17 cellular contexts compared by ENCODE assay signal in the genomic region with DNA sequence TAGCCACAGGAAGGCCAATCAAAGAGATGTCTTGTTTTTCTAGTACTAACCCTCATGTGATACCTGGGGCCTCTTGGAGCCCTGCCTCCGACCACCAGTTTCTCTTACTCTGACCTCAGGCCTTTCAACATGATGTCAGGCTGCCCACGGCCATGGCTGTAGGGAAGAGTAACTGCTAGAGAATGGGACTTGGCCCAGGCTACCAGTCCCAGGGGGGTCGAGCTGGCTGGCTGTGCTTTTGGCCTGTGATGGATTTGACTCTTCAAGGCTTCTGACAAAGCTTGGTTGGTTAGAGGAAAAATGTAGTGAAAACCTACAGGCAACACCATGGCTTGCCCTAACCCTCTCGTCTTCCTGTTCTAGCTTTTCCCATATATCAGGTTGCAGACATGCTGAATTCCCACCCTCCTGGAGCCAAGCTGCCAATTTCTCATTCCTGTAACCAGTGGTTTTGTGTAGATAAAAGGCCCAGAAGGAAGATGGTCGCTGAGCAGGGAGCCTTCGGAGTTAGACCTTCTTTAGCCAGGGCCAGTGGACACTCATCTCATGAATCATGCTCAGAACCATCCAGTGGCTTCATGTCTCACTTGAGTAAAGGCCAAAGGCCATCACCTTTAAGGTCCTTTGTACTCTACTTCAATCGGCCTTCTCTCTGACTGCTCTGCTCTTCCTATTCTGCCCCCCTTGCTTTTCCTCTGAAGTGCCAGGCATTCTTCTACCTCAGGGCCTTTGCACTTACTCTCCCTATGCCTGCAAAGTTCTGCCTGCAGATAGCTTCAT. TPM values are rescaled to one million over a fixed set of nuclear protein-coding genes. Genes with fewer than 3 reads are reported as not detected.
DNase-seq lines count a peak whose midpoint lies in the region; ATAC-seq, FAIRE-seq and TF ChIP-seq lines count a peak whose summit lies in the region.
"Had no signal": no experiment of that assay in that cellular context is flagged by ENCODE, and none has a peak within 500 bp of the region (broad histone marks: within the 10 kb centered on the region; RNA-seq: fewer than 3 reads in every experiment).

No MANE protein-coding gene starts in this region.

- H3K27me3 Mint-ChIP-seq in astrocyte (ENCODE audit: low read depth, unreplicated experiment) (no peaks in the 10 kb centered on the region), immature natural killer cell (ENCODE audit: low read depth in 3 of 3) (peaks cover 0 to 2% (median 0%) of the 10 kb centered on the region in 3 donors)

- H2AFZ ChIP-seq in astrocyte (ENCODE audit: low read depth, low read length), result no peak overlapping the region
- H2AFZ ChIP-seq: GM23338, hepatocyte, parathyroid adenoma had no signal

- H3K9me3 Mint-ChIP-seq in astrocyte (ENCODE audit: unreplicated experiment) (no peaks in the 10 kb centered on the region), immature natural killer cell (no peaks in the 10 kb centered on the region)
- H3K9me3 Mint-ChIP-seq: GM23338 had no signal

- H3K27me3 ChIP-seq in heart left ventricle (no peaks in the 10 kb centered on the region), astrocyte (ENCODE audit: insufficient read depth, low read length) (no peaks in the 10 kb centered on the region)
- H3K27me3 ChIP-seq: hepatocyte, thyroid gland had no signal

- TF ChIP-seq CTCF in heart left ventricle (IDR thresholded peaks at IDR 0.05), result no peak
- no peak for TF ChIP-seq CTCF in astrocyte (IDR thresholded peaks at IDR 0.05; ENCODE audit: insufficient read depth, low read depth, low read length)

- H3K36me3 ChIP-seq in heart left ventricle, result peaks cover 0 to 23% (median 3%) of the 10 kb centered on the region in 9 donors
- no peaks in the 10 kb centered on the region for H3K36me3 ChIP-seq in astrocyte (ENCODE audit: insufficient read depth, low read length)
- H3K36me3 ChIP-seq: thyroid gland had no signal

- peak overlapping the region; percentile 5 for H3K9ac ChIP-seq in astrocyte (ENCODE audit: low read length)
- H3K9ac ChIP-seq: parathyroid adenoma had no signal

- intact Hi-C loops in heart left ventricle (cut with DNase I) (loop anchor here in 1 of 10 donors (5.0 kb wide), 1 partner anchor 49 kb away; no protein-coding TSS in a partner anchor), cardiac septum (cut with DNase I) (no loop called here)

- H3K27ac Mint-ChIP-seq in astrocyte (ENCODE audit: unreplicated experiment) (peak overlapping the region; percentile 78), immature natural killer cell (peak overlapping the region in 3 of 6 donors; percentile 39 to 63 (median 43))
- H3K27ac Mint-ChIP-seq: GM23338 had no signal

- H3K4me2 ChIP-seq in astrocyte (ENCODE audit: low read length), result peak overlapping the region; percentile 43
- H3K4me2 ChIP-seq: GM23338, hepatocyte had no signal

- H3K9me3 ChIP-seq in heart left ventricle, result no peaks in the 10 kb centered on the region
- no peaks in the 10 kb centered on the region for H3K9me3 ChIP-seq in astrocyte (ENCODE audit: insufficient read depth, low read depth, low read length)
- H3K9me3 ChIP-seq: thyroid gland had no signal

- peaks cover 13% of the 10 kb centered on the region for H3K36me3 Mint-ChIP-seq in astrocyte (ENCODE audit: low read depth, unreplicated experiment)
- peaks cover 0 to 9% (median 3%) of the 10 kb centered on the region in 3 donors for H3K36me3 Mint-ChIP-seq in immature natural killer cell

- no peak for FAIRE-seq in astrocyte (lab: Jason Lieb, UNC)

- H3K4me3 ChIP-seq in heart left ventricle (no peak overlapping the region), astrocyte (ENCODE audit: insufficient read depth, low read depth, low read length) (no peak overlapping the region)
- H3K4me3 ChIP-seq: GM23338, hepatocyte, thyroid gland had no signal

- DNase-seq in heart left ventricle (peak in 3 of 5 donors; percentile 38 to 45 (median 40)), cardiac septum (ENCODE audit: low spot score) (no peak), astrocyte (ENCODE audit: low read depth) (peak; percentile 85), left kidney (ENCODE audit: low read depth, low spot score) (peak; percentile 8), NCI-H146 (lab: John Stamatoyannopoulos, UW) (no peak), DMS153 (lab: John Stamatoyannopoulos, UW) (no peak), immature natural killer cell (no peak)
- DNase-seq: activated naive CD4-positive, alpha-beta T cell treated with anti-CD3 and anti-CD28 coated beads, Interleukin-2, amount 50 U/mL, for 16 hours; AML-193; mesendoderm; NCI-H1417 treated with DMSO at 0.1 percent for 48 hours; NCI-H69; thyroid gland had no signal

- H3K4me1 ChIP-seq in heart left ventricle, result peaks cover 0 to 20% (median 0%) of the 10 kb centered on the region in 12 donors
- peaks cover 13% of the 10 kb centered on the region for H3K4me1 ChIP-seq in astrocyte (ENCODE audit: insufficient read depth, low read length)
- H3K4me1 ChIP-seq: parathyroid adenoma, thyroid gland had no signal

- 78 to 80% (median 79%) methylated on average over 7 of the region's 7 CpGs for WGBS in heart left ventricle, 4 donors

- H4K20me1 ChIP-seq in astrocyte (ENCODE audit: insufficient read depth, low read length), result peaks cover 38% of the 10 kb centered on the region

- no peak for TF ChIP-seq POLR2A in heart left ventricle (IDR thresholded peaks at IDR 0.05)

- H3K79me2 ChIP-seq in astrocyte (ENCODE audit: insufficient read depth, low read length), result peaks cover 8% of the 10 kb centered on the region

- H3K27ac ChIP-seq in heart left ventricle, result peak overlapping the region in 2 of 12 donors; percentile 9 to 18
- no peak overlapping the region for H3K27ac ChIP-seq in astrocyte (ENCODE audit: low read depth, low read length)
- H3K27ac ChIP-seq: hepatocyte, parathyroid adenoma, thyroid gland had no signal

- peaks cover 18% of the 10 kb centered on the region for H3K4me1 Mint-ChIP-seq in astrocyte (ENCODE audit: low read depth, unreplicated experiment)
- H3K4me1 Mint-ChIP-seq in immature natural killer cell, result peaks cover 2 to 10% of the 10 kb centered on the region in 2 donors
- H3K4me1 Mint-ChIP-seq: GM23338 had no signal

- peak in 3 of 4 donors; percentile 26 to 49 (median 41) for ATAC-seq in heart left ventricle
- ATAC-seq in GM21717 (IDR thresholded peaks at IDR 0.05; ENCODE audit: unreplicated experiment), result no peak
- ATAC-seq: GM23338 had no signal

- H3K4me3 Mint-ChIP-seq in astrocyte (ENCODE audit: unreplicated experiment), result peak overlapping the region; percentile 50
- H3K4me3 Mint-ChIP-seq in immature natural killer cell, result no peak overlapping the region
- H3K4me3 Mint-ChIP-seq: GM23338 had no signal

RNA-seq across cellular contexts. Expression of gene SUFU, which starts 19.7 kb away (rescaled TPM):
- total RNA-seq in heart left ventricle (10 to 100 TPM in 1 of 9 donors, 1 to 10 TPM in 8; 5.8 to 12.7 (median 7.7) TPM), cardiac septum (6.1 TPM), astrocyte (25.8 and 26.2 TPM in 2 replicates)
- polyA plus RNA-seq in heart left ventricle (1 to 10 TPM; 3.7 to 5.3 TPM), immature natural killer cell (1 to 10 TPM; 1.3 to 6.7 (median 2.1) TPM)

RNA-seq across cellular contexts. Expression of gene ACTR1A, which starts 20.9 kb away (rescaled TPM):
- total RNA-seq in heart left ventricle (100 to 1,000 TPM; 103 to 175 (median 119) TPM), cardiac septum (123 TPM), astrocyte (145 and 155 TPM in 2 replicates)
- polyA plus RNA-seq in heart left ventricle (100 to 1,000 TPM; 100 to 156 TPM), immature natural killer cell (100 to 1,000 TPM in 2 of 3 donors, 10 to 100 TPM in 1; 91.6 to 125 (median 115) TPM)

Comparison
In these comparisons a context has a peak if more than half of its experiments do, and no peak if none do; other contexts are left out.
1. DNase-seq: peak in heart left ventricle (3 of 5), astrocyte (single experiment) and left kidney (single experiment); none in cardiac septum (single experiment), NCI-H146 (single experiment), DMS153 (single experiment) and immature natural killer cell (0 of 3).